In the genomic region with DNA sequence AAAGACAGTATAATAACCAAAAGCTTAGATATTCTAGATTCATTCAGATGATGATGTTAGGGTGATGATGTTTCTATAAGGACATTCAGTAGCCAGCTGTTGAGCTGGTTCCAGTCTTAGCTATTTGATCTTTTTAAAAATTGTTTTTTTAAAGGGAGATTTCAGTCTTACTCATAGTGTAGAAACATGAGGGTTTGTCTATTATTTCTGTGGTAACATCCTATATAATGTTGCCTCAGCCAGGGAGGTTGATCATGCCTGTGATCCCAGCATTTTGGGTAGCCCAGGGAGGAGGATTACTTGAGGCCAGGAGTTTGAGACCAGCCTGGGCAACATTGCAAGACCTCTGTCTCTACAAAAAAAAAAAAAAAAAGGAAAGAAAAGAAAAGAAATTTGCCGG, we compare ENCODE assay signal across 11 cellular contexts.
A peak's percentile ranks its signal among the peaks of the same experiment; 100 is the strongest.
DNase-seq lines count a peak whose midpoint lies in the region; ATAC-seq, FAIRE-seq and TF ChIP-seq lines count a peak whose summit lies in the region.
"Had no signal": no experiment of that assay in that cellular context is flagged by ENCODE, and none has a peak within 500 bp of the region (broad histone marks: within the 10 kb centered on the region; RNA-seq: fewer than 3 reads in every experiment).

No MANE protein-coding gene starts in this region.

- no TSS peak for BruUV-seq in GM12878 (replicated peaks; lab: Mats Ljungman, UMichigan)

- peaks cover 14% of the 10 kb centered on the region for H3K27me3 Mint-ChIP-seq in neural progenitor cell (ENCODE audit: insufficient read depth, low read depth)

- H3F3A ChIP-seq in neural progenitor cell (ENCODE audit: low read depth), result peaks cover 18% of the 10 kb centered on the region

- POLR2A ChIA-PET in GM12878 (lab: Charles Lee), result interaction anchor here (0.6 to 5.4 kb wide), 18 partner anchors 8 to 169 kb away, joined by 3 to 47 read pairs (median 5); no protein-coding TSS in a partner anchor

- no peak; a peak in 1 of 4 replicates for TF ChIP-seq EP300 in GM12878 (IDR thresholded peaks at IDR 0.05; ENCODE audit: borderline replicate concordance in 1 of 2, control insufficient read depth in 1 of 2, low read depth in 2 of 2, low read length in 2 of 2)

- H3K27ac ChIP-seq in Karpas-422 (ENCODE audit: low read length) (peak overlapping the region; percentile 75), GM12878 (ENCODE audit: control insufficient read depth, insufficient read depth) (peak overlapping the region; percentile 84), neural progenitor cell (no peak overlapping the region)

- TF ChIP-seq POLR2A in GM12878 (IDR thresholded peaks at IDR 0.05; ENCODE audit: low read depth, low read length) (no peak), lower leg skin (IDR thresholded peaks at IDR 0.05) (no peak)

- no peaks in the 10 kb centered on the region for H3K9me3 Mint-ChIP-seq in neural progenitor cell

- RAD21 ChIA-PET in GM12878 (lab: Charles Lee; ENCODE audit: unreplicated experiment), result interaction anchor here (0.7 to 5.3 kb wide), 31 partner anchors 14 to 491 kb away, joined by 3 to 130 read pairs (median 9); a partner anchor contains a TSS

- H3K4me2 ChIP-seq in Karpas-422 (ENCODE audit: low read depth, low read length, poor library complexity, severe bottlenecking), result peak overlapping the region; percentile 52
- H3K4me2 ChIP-seq in GM12878 (ENCODE audit: control insufficient read depth, insufficient read depth), result peak overlapping the region; percentile 67
- H3K4me2 ChIP-seq in neural progenitor cell, result no peak overlapping the region

- ATAC-seq in GM12878 (peak; percentile 29), left lobe of liver (no peak)

- H3K36me3 ChIP-seq in Karpas-422 (ENCODE audit: insufficient read depth, low read length) (peaks cover 7% of the 10 kb centered on the region; the same call in 1 of the 2 replicates), GM12878 (ENCODE audit: control insufficient read depth in 2 of 2, insufficient read depth in 2 of 2, low read length in 1 of 2) (peaks cover 11 to 25% of the 10 kb centered on the region in 2 experiments), neural progenitor cell (no peaks in the 10 kb centered on the region)

- CTCF ChIA-PET in GM12878 (lab: Yijun Ruan, JAX), result interaction anchor here (0.7 to 4.2 kb wide), 19 partner anchors 10 to 220 kb away, joined by 3 to 40 read pairs (median 5); a partner anchor contains a TSS

- peak; percentile 65 for DNase-seq in EH (ENCODE audit: low read depth)
- no peak for DNase-seq in Karpas-422
- no peak for DNase-seq in GM12878 (ENCODE audit: low read depth, low spot score)
- DNase-seq in neural progenitor cell (ENCODE audit: low spot score), result no peak
- DNase-seq in lower leg skin (ENCODE audit: low spot score in 2 of 2), result no peak
- DNase-seq in stimulated activated CD4-positive, alpha-beta T cell treated with anti-CD3 and anti-CD28 coated beads, Interleukin-12 subunit alpha, Interleukin-12 subunit beta, amount 100 ng/mL, for 4 hours, result no peak
- DNase-seq in left lobe of liver (ENCODE audit: low spot score), result no peak
- DNase-seq: amniotic stem cell, NCI-H1436, NCI-H524 treated with DMSO at 0.1 percent for 48 hours had no signal

- H3K79me2 ChIP-seq in Karpas-422 (ENCODE audit: low read length) (peaks cover 58% of the 10 kb centered on the region), GM12878 (ENCODE audit: control insufficient read depth, insufficient read depth, low read length) (peaks cover 11% of the 10 kb centered on the region), neural progenitor cell (ENCODE audit: low read depth) (no peaks in the 10 kb centered on the region)

- TF ChIP-seq RAD21 in GM12878 (IDR thresholded peaks at IDR 0.05; ENCODE audit: insufficient read depth, low read depth, low read length), result no peak

- H3K9ac ChIP-seq in Karpas-422 (ENCODE audit: low read length) (no peak overlapping the region), GM12878 (ENCODE audit: control insufficient read depth, insufficient read depth, low read length) (peak overlapping the region; percentile 41), neural progenitor cell (no peak overlapping the region)

- H4K20me1 ChIP-seq in Karpas-422 (ENCODE audit: insufficient read depth, low read depth, low read length) (no peaks in the 10 kb centered on the region), GM12878 (ENCODE audit: control insufficient read depth, insufficient read depth) (no peaks in the 10 kb centered on the region), neural progenitor cell (ENCODE audit: low read depth) (no peaks in the 10 kb centered on the region)

- FAIRE-seq in GM12878 (lab: Jason Lieb, UNC), result no peak
- FAIRE-seq: frontal cortex had no signal

- no peaks in the 10 kb centered on the region for H3K27me3 ChIP-seq in Karpas-422 (ENCODE audit: low read length)
- no peaks in the 10 kb centered on the region for H3K27me3 ChIP-seq in GM12878 (replicated peaks in 1 of 2; ENCODE audit: control insufficient read depth in 2 of 2, insufficient read depth in 2 of 2, low read length in 1 of 2)
- H3K27me3 ChIP-seq in neural progenitor cell, result no peaks in the 10 kb centered on the region

- in situ Hi-C loops in GM12878 (cut with MboI), result no loop called here

- 0% methylated on average over 1 of the region's 1 CpG for WGBS in GM12878 (ENCODE audit: insufficient coverage, insufficient replicate concordance, low lambda C conversion rate, missing lambda C conversion rate)
- WGBS in lower leg skin, 2 donors, result 85 to 89% methylated on average over 1 of the region's 1 CpG

- no peak for TF ChIP-seq CTCF in GM12878 (IDR thresholded peaks at IDR 0.05 in 2 of 3, conservative IDR thresholded peaks at IDR 0.05 in 1 of 3; ENCODE audit: control insufficient read depth in 2 of 3, extremely low read depth in 1 of 3, insufficient read depth in 1 of 3, low read depth in 3 of 3, low read length in 3 of 3)
- TF ChIP-seq CTCF in neural progenitor cell (IDR thresholded peaks at IDR 0.05), result no peak
- TF ChIP-seq CTCF in lower leg skin (IDR thresholded peaks at IDR 0.05), result no peak

- H3K9me3 ChIP-seq in Karpas-422 (ENCODE audit: low read length) (no peaks in the 10 kb centered on the region), GM12878 (replicated peaks; ENCODE audit: control insufficient read depth, insufficient read depth, low read length) (no peaks in the 10 kb centered on the region), neural progenitor cell (ENCODE audit: low read depth) (no peaks in the 10 kb centered on the region)

- H3K9me2 ChIP-seq in Karpas-422 (replicated peaks; ENCODE audit: insufficient read depth, low read length), result no peaks in the 10 kb centered on the region

- SMC1A ChIA-PET in GM12878 (lab: Charles Lee; ENCODE audit: uncharacterized antibody, unreplicated experiment), result interaction anchor here (0.6 to 16.6 kb wide), 37 partner anchors 8 to 175 kb away, joined by 3 to 368 read pairs (median 8); a partner anchor contains a TSS

- no peak overlapping the region for H2AFZ ChIP-seq in Karpas-422 (ENCODE audit: low read length)
- H2AFZ ChIP-seq in GM12878 (ENCODE audit: control insufficient read depth, low read depth, low read length), result no peak overlapping the region
- H2AFZ ChIP-seq in neural progenitor cell (replicated peaks), result no peak overlapping the region

- H3K4me1 Mint-ChIP-seq in neural progenitor cell, result peaks cover 36% of the 10 kb centered on the region

- H3K4me3 Mint-ChIP-seq in neural progenitor cell, result no peak overlapping the region

- H3K27ac Mint-ChIP-seq in neural progenitor cell, result peak overlapping the region; percentile 34

- intact Hi-C loops in GM12878 (cut with micrococcal nuclease; ENCODE audit: unreplicated experiment) (loop anchor here (1.0 to 5.0 kb wide), 5 partner anchors 26 to 102 kb away; no protein-coding TSS in a partner anchor), lower leg skin (cut with DNase I; ENCODE audit: low total_unique reads) (no loop called here)

- H3K36me3 Mint-ChIP-seq in neural progenitor cell, result no peaks in the 10 kb centered on the region

- H3K4me1 ChIP-seq in Karpas-422 (ENCODE audit: low read length) (peaks cover 22% of the 10 kb centered on the region), GM12878 (ENCODE audit: control insufficient read depth, insufficient read depth, low read length) (peaks cover 46% of the 10 kb centered on the region), neural progenitor cell (peaks cover 22% of the 10 kb centered on the region)

- H3K4me3 ChIP-seq in Karpas-422 (ENCODE audit: low read length), result no peak overlapping the region
- H3K4me3 ChIP-seq in GM12878, result peak overlapping the region; percentile 26; the same call in 1 of the 2 replicates
- no peak overlapping the region for H3K4me3 ChIP-seq in neural progenitor cell
- no peak overlapping the region for H3K4me3 ChIP-seq in lower leg skin (ENCODE audit: low read depth, poor library complexity, severe bottlenecking)

TF ChIP-seq in GM12878, 131 proteins besides CTCF, POLR2A, EP300 and RAD21 (continues in another document):
- TF ChIP-seq RUNX3 (IDR thresholded peaks at IDR 0.05; ENCODE audit: low read length) (peak; percentile 63), SRF (IDR thresholded peaks at IDR 0.05; ENCODE audit: low read depth in 2 of 2, low read length in 2 of 2) (no peak), KDM1A (IDR thresholded peaks at IDR 0.05; ENCODE audit: borderline replicate concordance) (no peak), FOXK2 (IDR thresholded peaks at IDR 0.05) (no peak), ZNF384 (IDR thresholded peaks at IDR 0.05; ENCODE audit: borderline replicate concordance, low read depth, low read length) (peak; percentile 37; the same call in 1 of the 2 replicates), NFIC (IDR thresholded peaks at IDR 0.05; ENCODE audit: low read depth, low read length) (0 out of 2 replicates have a peak, but pooled peaks have one; percentile 8), JUNB (IDR thresholded peaks at IDR 0.05) (peak; percentile 26)
- TF ChIP-seq, protein P1, sequence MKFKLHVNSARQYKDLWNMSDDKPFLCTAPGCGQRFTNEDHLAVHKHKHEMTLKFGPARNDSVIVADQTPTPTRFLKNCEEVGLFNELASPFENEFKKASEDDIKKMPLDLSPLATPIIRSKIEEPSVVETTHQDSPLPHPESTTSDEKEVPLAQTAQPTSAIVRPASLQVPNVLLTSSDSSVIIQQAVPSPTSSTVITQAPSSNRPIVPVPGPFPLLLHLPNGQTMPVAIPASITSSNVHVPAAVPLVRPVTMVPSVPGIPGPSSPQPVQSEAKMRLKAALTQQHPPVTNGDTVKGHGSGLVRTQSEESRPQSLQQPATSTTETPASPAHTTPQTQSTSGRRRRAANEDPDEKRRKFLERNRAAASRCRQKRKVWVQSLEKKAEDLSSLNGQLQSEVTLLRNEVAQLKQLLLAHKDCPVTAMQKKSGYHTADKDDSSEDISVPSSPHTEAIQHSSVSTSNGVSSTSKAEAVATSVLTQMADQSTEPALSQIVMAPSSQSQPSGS (IDR thresholded peaks at IDR 0.05; ENCODE audit: low read length), result peak; percentile 7; the same call in 1 of the 2 replicates
